In genomic region chr13:114101325-114101821, GRCh38 we compare ENCODE assay signal across 9 cellular contexts. TPM values are rescaled to one million over a fixed set of nuclear protein-coding genes. Genes with fewer than 3 reads are reported as not detected.
DNase-seq lines count a peak whose midpoint lies in the region; ATAC-seq and TF ChIP-seq lines count a peak whose summit lies in the region.
"Had no signal": no experiment of that assay in that cellular context is flagged by ENCODE, and none has a peak within 500 bp of the region (broad histone marks: within the 10 kb centered on the region; RNA-seq: fewer than 3 reads in every experiment).

No MANE protein-coding gene starts in this region.

- H2BK120ac ChIP-seq in neuronal stem cell (ENCODE audit: low read depth, low read length) = peak overlapping the region; percentile 91

- H3K79me1 ChIP-seq in neuronal stem cell (ENCODE audit: low read depth, low read length) = peaks cover 7% of the 10 kb centered on the region

- peak overlapping the region; percentile 96 for H2AK5ac ChIP-seq in neuronal stem cell (ENCODE audit: low read depth, low read length)

- H4K8ac ChIP-seq in neuronal stem cell (ENCODE audit: low read depth, low read length) = no peak overlapping the region

- H3K27me3 ChIP-seq in breast epithelium (no peaks in the 10 kb centered on the region), mammary epithelial cell (ENCODE audit: insufficient read depth, low read length) (no peaks in the 10 kb centered on the region), fibroblast of lung (ENCODE audit: control insufficient read depth, insufficient read depth, low read length) (no peaks in the 10 kb centered on the region), neuronal stem cell (ENCODE audit: control insufficient read depth in 3 of 3, insufficient read depth in 3 of 3, low read depth in 1 of 3, low read length in 3 of 3) (no peaks in the 10 kb centered on the region), vagina (no peaks in the 10 kb centered on the region)
- H3K27me3 ChIP-seq: adrenal gland had no signal

- H2BK15ac ChIP-seq in neuronal stem cell (ENCODE audit: low read length) = peak overlapping the region; percentile 55

- H2BK12ac ChIP-seq in neuronal stem cell (ENCODE audit: low read length) = no peak overlapping the region

- H3K18ac ChIP-seq in neuronal stem cell (ENCODE audit: low read length) = peak overlapping the region; percentile 80

- no peak overlapping the region for H3K4me3 ChIP-seq in breast epithelium
- no peak overlapping the region for H3K4me3 ChIP-seq in mammary epithelial cell (replicated peaks in 1 of 3; ENCODE audit: insufficient read depth in 1 of 3, low read depth in 2 of 3, low read length in 3 of 3)
- no peak overlapping the region for H3K4me3 ChIP-seq in fibroblast of lung (replicated peaks in 1 of 4; ENCODE audit: control extremely low read depth in 1 of 4, insufficient read depth in 1 of 4, low read depth in 3 of 4, low read length in 4 of 4)
- H3K4me3 ChIP-seq in neuronal stem cell (ENCODE audit: low read length in 2 of 2) = no peak overlapping the region
- H3K4me3 ChIP-seq in vagina = no peak overlapping the region
- H3K4me3 ChIP-seq: adrenal gland had no signal

- in situ Hi-C loops in mammary epithelial cell (cut with MboI; ENCODE audit: low sequenced_read_pairs in 2 of 2) = no loop called here
- in situ Hi-C loops in ACHN (cut with HindIII; ENCODE audit: low pct_ligation_motif_present, low pct_unique_long_range_greater_than_20kb, low sequenced_read_pairs) = no loop called here

- dilution Hi-C loops in mammary epithelial cell (cut with HindIII; ENCODE audit: low sequenced_read_pairs) = no loop called here

- no peaks in the 10 kb centered on the region for H3K79me2 ChIP-seq in mammary epithelial cell (ENCODE audit: insufficient read depth, low read length)
- peaks cover 90% of the 10 kb centered on the region for H3K79me2 ChIP-seq in fibroblast of lung (ENCODE audit: control insufficient read depth, insufficient read depth, low read length)

- BruUV-seq in mammary epithelial cell (replicated peaks; lab: Mats Ljungman, UMichigan) = no TSS peak

- 97% methylated on average over 11 of the region's 17 CpGs for WGBS in mammary epithelial cell (ENCODE audit: low coverage, missing lambda C conversion rate)
- no CpG with 5 or more reads among the region's 17 CpGs for WGBS in neuronal stem cell (ENCODE audit: extremely low coverage in 2 of 2, insufficient read length in 2 of 2, insufficient replicate concordance in 1 of 2), 2 donors

- peak in 1 of 2 donors; percentile 52 for DNase-seq in breast epithelium (ENCODE audit: low spot score in 2 of 2)
- DNase-seq in mammary epithelial cell = no peak
- peak; percentile 15 to 39 for DNase-seq in fibroblast of lung (ENCODE audit: low read depth in 2 of 2)
- no peak for DNase-seq in neuronal stem cell (ENCODE audit: low spot score)
- DNase-seq in vagina (ENCODE audit: extremely low spot score in 2 of 2) = no peak
- no peak for DNase-seq in ACHN
- DNase-seq in medulla oblongata (ENCODE audit: extremely low spot score) = no peak

- no peak for TF ChIP-seq CTCF in breast epithelium (IDR thresholded peaks at IDR 0.05)
- no peak for TF ChIP-seq CTCF in mammary epithelial cell (conservative IDR thresholded peaks at IDR 0.05 in 1 of 2, IDR thresholded peaks at IDR 0.05 in 1 of 2; ENCODE audit: extremely low read depth in 1 of 2, insufficient read depth in 1 of 2, low read depth in 1 of 2, low read length in 2 of 2)
- no peak for TF ChIP-seq CTCF in fibroblast of lung (conservative IDR thresholded peaks at IDR 0.05 in 1 of 2, IDR thresholded peaks at IDR 0.05 in 1 of 2; ENCODE audit: low read depth in 1 of 2, low read length in 2 of 2)
- TF ChIP-seq CTCF in vagina (IDR thresholded peaks at IDR 0.05) = no peak

- no peaks in the 10 kb centered on the region for H4K20me1 ChIP-seq in mammary epithelial cell (ENCODE audit: insufficient read depth, low read length)
- H4K20me1 ChIP-seq in fibroblast of lung (ENCODE audit: control insufficient read depth, extremely low read depth, insufficient read depth, low read length) = no peaks in the 10 kb centered on the region

- peak overlapping the region; percentile 75 for H2BK5ac ChIP-seq in neuronal stem cell (ENCODE audit: low read length)

- intact Hi-C loops in breast epithelium (cut with DNase I; ENCODE audit: low total_unique reads) (no loop called here), mammary epithelial cell (cut with micrococcal nuclease) (no loop called here), vagina (cut with DNase I) (no loop called here)

- no peak overlapping the region for H3K14ac ChIP-seq in neuronal stem cell (ENCODE audit: low read length)

- H3K9ac ChIP-seq in mammary epithelial cell (ENCODE audit: insufficient read depth, low read length) (no peak overlapping the region), fibroblast of lung (ENCODE audit: insufficient read depth, low read length) (peak overlapping the region; percentile 37), neuronal stem cell (ENCODE audit: low read depth, low read length, poor library complexity) (no peak overlapping the region)

- H3K27ac ChIP-seq in breast epithelium (peak overlapping the region; percentile 40 to 61), mammary epithelial cell (ENCODE audit: insufficient read depth, low read depth, low read length) (no peak overlapping the region), fibroblast of lung (ENCODE audit: insufficient read depth, low read length) (peak overlapping the region; percentile 57), neuronal stem cell (replicated peaks; ENCODE audit: low read length) (peak overlapping the region; percentile 73), vagina (peak overlapping the region; percentile 82)

- H3K4me1 ChIP-seq in breast epithelium (no peaks in the 10 kb centered on the region), mammary epithelial cell (ENCODE audit: insufficient read depth, low read length) (no peaks in the 10 kb centered on the region), fibroblast of lung (ENCODE audit: control insufficient read depth, extremely low read depth, insufficient read depth, low read length) (peaks cover 28% of the 10 kb centered on the region), neuronal stem cell (ENCODE audit: control insufficient read depth in 2 of 2, insufficient read depth in 1 of 2, low read depth in 1 of 2, low read length in 2 of 2) (peaks cover 19 to 20% of the 10 kb centered on the region in 2 donors), vagina (peaks cover 58% of the 10 kb centered on the region)

- no peak for TF ChIP-seq POLR2A in breast epithelium (IDR thresholded peaks at IDR 0.05)
- TF ChIP-seq POLR2A in vagina (IDR thresholded peaks at IDR 0.05) = no peak

- H3K9me3 ChIP-seq in breast epithelium = no peaks in the 10 kb centered on the region
- H3K9me3 ChIP-seq in mammary epithelial cell (replicated peaks; ENCODE audit: insufficient read depth, low read length) = peaks cover 3% of the 10 kb centered on the region
- no peaks in the 10 kb centered on the region for H3K9me3 ChIP-seq in fibroblast of lung (ENCODE audit: control insufficient read depth, insufficient read depth, low read depth, low read length)
- H3K9me3 ChIP-seq in neuronal stem cell (replicated peaks in 1 of 2; ENCODE audit: control insufficient read depth in 2 of 2, insufficient read depth in 1 of 2, low read depth in 1 of 2, low read length in 2 of 2) = no peaks in the 10 kb centered on the region
- no peaks in the 10 kb centered on the region for H3K9me3 ChIP-seq in vagina
- H3K9me3 ChIP-seq: adrenal gland had no signal

- no peak overlapping the region for H3K4ac ChIP-seq in neuronal stem cell (ENCODE audit: low read length)

- H3K23ac ChIP-seq in neuronal stem cell (ENCODE audit: low read depth, low read length, poor library complexity) = no peak overlapping the region

- no peak overlapping the region for H4K91ac ChIP-seq in neuronal stem cell (ENCODE audit: low read depth, low read length, poor library complexity)

- H2AFZ ChIP-seq in mammary epithelial cell (ENCODE audit: low read depth, low read length) (no peak overlapping the region), fibroblast of lung (ENCODE audit: low read length) (no peak overlapping the region), neuronal stem cell (ENCODE audit: low read length) (no peak overlapping the region)

- H3K36me3 ChIP-seq in breast epithelium = no peaks in the 10 kb centered on the region
- no peaks in the 10 kb centered on the region for H3K36me3 ChIP-seq in mammary epithelial cell (ENCODE audit: insufficient read depth, low read length)
- H3K36me3 ChIP-seq in fibroblast of lung (ENCODE audit: control insufficient read depth, insufficient read depth, low read length) = peaks cover 1% of the 10 kb centered on the region
- H3K36me3 ChIP-seq in neuronal stem cell (replicated peaks in 1 of 2; ENCODE audit: control insufficient read depth in 2 of 2, insufficient read depth in 2 of 2, low read length in 2 of 2) = no peaks in the 10 kb centered on the region
- H3K36me3 ChIP-seq in vagina = no peaks in the 10 kb centered on the region
- H3K36me3 ChIP-seq: adrenal gland had no signal

- ATAC-seq in HG03045 (IDR thresholded peaks at IDR 0.05; ENCODE audit: unreplicated experiment) = no peak

- CTCF ChIA-PET in mammary epithelial cell (lab: Charles Lee; ENCODE audit: low non-redundant PET) = no interaction called here

- no peak overlapping the region for H3K4me2 ChIP-seq in mammary epithelial cell (ENCODE audit: insufficient read depth, low read depth, low read length)
- H3K4me2 ChIP-seq in fibroblast of lung (ENCODE audit: extremely low read depth, insufficient read depth, low read length) = no peak overlapping the region
- H3K4me2 ChIP-seq in neuronal stem cell (ENCODE audit: insufficient read depth, low read length, poor library complexity, severe bottlenecking) = no peak overlapping the region

RNA-seq across cellular contexts. Expression of gene RASA3, which starts 31.1 kb away (rescaled TPM):
- total RNA-seq in breast epithelium (10 to 100 TPM; 14.2 to 54.9 (median 31.5) TPM), mammary epithelial cell (1 to 10 TPM; 5.2 to 8.4 TPM), fibroblast of lung (21.6 and 26.6 TPM in 2 replicates), vagina (19.6 TPM)
- polyA plus RNA-seq in mammary epithelial cell (4.0 TPM), fibroblast of lung (31.1 and 34.1 TPM in 2 replicates)
- polyA minus RNA-seq in mammary epithelial cell (2.5 TPM), fibroblast of lung (ENCODE audit: low replicate concordance) (20.1 and 29.0 TPM in 2 replicates)
- 32.0 and 32.4 TPM in 2 replicates for polyA plus RNA-seq in fibroblast of lung (2012)
- polyA plus RNA-seq in neuronal stem cell (2013, experiment 1 of 2) = 9.5 TPM
- polyA plus RNA-seq in neuronal stem cell (2013, experiment 2 of 2) = 8.9 TPM

Comparison
In these comparisons a context has a peak if more than half of its experiments do, and no peak if none do; other contexts are left out.
1. DNase-seq: peak in fibroblast of lung (2 of 2); none in mammary epithelial cell (single experiment), neuronal stem cell (single experiment), vagina (0 of 2), ACHN (single experiment) and medulla oblongata (single experiment).